In the genomic region with DNA sequence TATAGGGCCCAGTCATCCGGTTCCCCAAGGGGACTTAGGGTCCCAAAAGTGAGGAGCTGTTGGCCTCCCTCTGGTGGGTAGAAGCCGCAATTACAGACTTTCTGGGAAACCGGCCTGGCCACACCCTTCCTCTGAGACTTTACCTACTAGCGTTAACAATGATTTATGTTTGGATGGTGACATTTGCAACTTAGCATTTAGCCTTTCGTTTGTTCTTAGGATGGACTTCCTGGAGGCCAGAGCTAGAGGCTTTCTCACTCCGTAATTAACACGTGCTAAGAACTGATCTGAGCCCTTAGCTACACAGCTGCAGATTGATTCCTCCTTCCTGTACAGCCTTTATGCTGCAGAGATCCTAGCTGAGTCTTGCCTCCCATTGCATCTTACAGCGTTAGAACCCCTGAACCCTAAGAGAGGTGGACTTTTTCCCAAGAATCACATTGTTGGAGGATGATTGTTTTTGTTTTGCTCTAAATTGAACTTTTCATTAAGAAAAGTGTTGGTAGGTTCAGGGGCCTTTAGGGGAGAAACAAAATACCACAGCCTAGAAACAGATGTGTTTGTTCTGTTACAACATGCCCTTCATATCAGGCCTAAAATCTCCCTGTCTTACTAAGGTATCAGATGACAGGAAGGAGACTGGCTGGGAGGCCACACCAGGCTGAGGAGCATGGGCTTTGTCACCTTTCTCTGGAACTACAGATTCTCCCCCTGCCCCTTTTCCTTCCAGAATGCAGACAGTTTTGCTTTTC, we compare ENCODE assay signal across 8 cellular contexts. TPM values are rescaled to one million over a fixed set of nuclear protein-coding genes. Genes with fewer than 3 reads are reported as not detected.
DNase-seq lines count a peak whose midpoint lies in the region; ATAC-seq lines count a peak whose summit lies in the region.

No MANE protein-coding gene starts in this region.

- H3K27ac Mint-ChIP-seq in activated CD4-positive, alpha-beta T cell treated with anti-CD3 and anti-CD28 coated beads, Interleukin-2, amount 10 ng/mL, durations not matched to agents 24 days and 14 days = peak overlapping the region; percentile 98

- H3K4me3 ChIP-seq in mononuclear cell (ENCODE audit: low read length) = peak overlapping the region; percentile 80

- no peaks in the 10 kb centered on the region for H3K27me3 Mint-ChIP-seq in activated CD4-positive, alpha-beta T cell treated with anti-CD3 and anti-CD28 coated beads, Interleukin-2, amount 10 ng/mL, durations not matched to agents 24 days and 14 days

- intact Hi-C loops in activated CD4-positive, alpha-beta T cell treated with anti-CD3 and anti-CD28 coated beads, Interleukin-2, amount 10 ng/mL, durations not matched to agents 24 days and 14 days (cut with micrococcal nuclease) = loop anchor here (1.0 to 5.0 kb wide), 3 partner anchors 13 to 94 kb away; no protein-coding TSS in a partner anchor

- no peaks in the 10 kb centered on the region for H3K9me3 ChIP-seq in mononuclear cell (ENCODE audit: low read depth, low read length)

- peaks cover 47% of the 10 kb centered on the region for H3K4me1 Mint-ChIP-seq in activated CD4-positive, alpha-beta T cell treated with anti-CD3 and anti-CD28 coated beads, Interleukin-2, amount 10 ng/mL, durations not matched to agents 24 days and 14 days

- peaks cover 51% of the 10 kb centered on the region for H3K36me3 Mint-ChIP-seq in activated CD4-positive, alpha-beta T cell treated with anti-CD3 and anti-CD28 coated beads, Interleukin-2, amount 10 ng/mL, durations not matched to agents 24 days and 14 days (ENCODE audit: low read depth)

- peaks cover 4% of the 10 kb centered on the region for H3K9me3 Mint-ChIP-seq in activated CD4-positive, alpha-beta T cell treated with anti-CD3 and anti-CD28 coated beads, Interleukin-2, amount 10 ng/mL, durations not matched to agents 24 days and 14 days

- DNase-seq in GF-D8 (lab: John Stamatoyannopoulos, UW) = peak; percentile 91
- DNase-seq in NCI-H510A treated with DMSO at 0.1 percent for 48 hours (lab: John Stamatoyannopoulos, UW) = peak; percentile 73
- peak; percentile 92 for DNase-seq in activated CD4-positive, alpha-beta T cell treated with anti-CD3 and anti-CD28 coated beads, Interleukin-2, amount 10 ng/mL, durations not matched to agents 24 days and 14 days
- DNase-seq in effector CD8-positive, alpha-beta T cell (lab: John Stamatoyannopoulos, UW) = peak; percentile 26
- DNase-seq in stimulated activated naive CD4-positive, alpha-beta T cell (lab: John Stamatoyannopoulos, UW) = peak; percentile 31 to 73 (median 54)

- no peaks in the 10 kb centered on the region for H3K27me3 ChIP-seq in mononuclear cell (ENCODE audit: insufficient read depth, low read length)

- ATAC-seq in HG02588 (IDR thresholded peaks at IDR 0.05; ENCODE audit: unreplicated experiment) = peak; percentile 43
- no peak for ATAC-seq in GM19328 (IDR thresholded peaks at IDR 0.05; ENCODE audit: unreplicated experiment)

- H3K4me1 ChIP-seq in mononuclear cell (ENCODE audit: insufficient read depth, low read length) = peaks cover 88% of the 10 kb centered on the region

- H3K4me3 Mint-ChIP-seq in activated CD4-positive, alpha-beta T cell treated with anti-CD3 and anti-CD28 coated beads, Interleukin-2, amount 10 ng/mL, durations not matched to agents 24 days and 14 days = peak overlapping the region; percentile 98

RNA-seq across cellular contexts. Expression of a gene that starts 2.0 kb away (rescaled TPM):
- 218 TPM in 2 replicates for total RNA-seq in activated CD4-positive, alpha-beta T cell treated with anti-CD3 and anti-CD28 coated beads, Interleukin-2, amount 10 ng/mL, durations not matched to agents 24 days and 14 days
- total RNA-seq in mononuclear cell = 63.4 TPM

RNA-seq across cellular contexts. Expression of a gene that starts 41.2 kb away (rescaled TPM):
- 103 and 107 TPM in 2 replicates for total RNA-seq in activated CD4-positive, alpha-beta T cell treated with anti-CD3 and anti-CD28 coated beads, Interleukin-2, amount 10 ng/mL, durations not matched to agents 24 days and 14 days
- total RNA-seq in mononuclear cell = 113 TPM

RNA-seq across cellular contexts. Expression of a gene that starts 54.0 kb away (rescaled TPM):
- total RNA-seq in activated CD4-positive, alpha-beta T cell treated with anti-CD3 and anti-CD28 coated beads, Interleukin-2, amount 10 ng/mL, durations not matched to agents 24 days and 14 days = not detected in 2 replicates
- not detected for total RNA-seq in mononuclear cell

Comparison
In these comparisons a context has a peak if more than half of its experiments do, and no peak if none do; other contexts are left out.
1. DNase-seq: peak in every context shown above with its lines; median percentile 92 in activated CD4-positive, alpha-beta T cell treated with anti-CD3 and anti-CD28 coated beads, Interleukin-2, amount 10 ng/mL, durations not matched to agents 24 days and 14 days; 91 in GF-D8; 73 in NCI-H510A treated with DMSO at 0.1 percent for 48 hours; 54 in stimulated activated naive CD4-positive, alpha-beta T cell; 26 in effector CD8-positive, alpha-beta T cell.